ENCODE assay signal across 19 cellular contexts in the genomic region with DNA sequence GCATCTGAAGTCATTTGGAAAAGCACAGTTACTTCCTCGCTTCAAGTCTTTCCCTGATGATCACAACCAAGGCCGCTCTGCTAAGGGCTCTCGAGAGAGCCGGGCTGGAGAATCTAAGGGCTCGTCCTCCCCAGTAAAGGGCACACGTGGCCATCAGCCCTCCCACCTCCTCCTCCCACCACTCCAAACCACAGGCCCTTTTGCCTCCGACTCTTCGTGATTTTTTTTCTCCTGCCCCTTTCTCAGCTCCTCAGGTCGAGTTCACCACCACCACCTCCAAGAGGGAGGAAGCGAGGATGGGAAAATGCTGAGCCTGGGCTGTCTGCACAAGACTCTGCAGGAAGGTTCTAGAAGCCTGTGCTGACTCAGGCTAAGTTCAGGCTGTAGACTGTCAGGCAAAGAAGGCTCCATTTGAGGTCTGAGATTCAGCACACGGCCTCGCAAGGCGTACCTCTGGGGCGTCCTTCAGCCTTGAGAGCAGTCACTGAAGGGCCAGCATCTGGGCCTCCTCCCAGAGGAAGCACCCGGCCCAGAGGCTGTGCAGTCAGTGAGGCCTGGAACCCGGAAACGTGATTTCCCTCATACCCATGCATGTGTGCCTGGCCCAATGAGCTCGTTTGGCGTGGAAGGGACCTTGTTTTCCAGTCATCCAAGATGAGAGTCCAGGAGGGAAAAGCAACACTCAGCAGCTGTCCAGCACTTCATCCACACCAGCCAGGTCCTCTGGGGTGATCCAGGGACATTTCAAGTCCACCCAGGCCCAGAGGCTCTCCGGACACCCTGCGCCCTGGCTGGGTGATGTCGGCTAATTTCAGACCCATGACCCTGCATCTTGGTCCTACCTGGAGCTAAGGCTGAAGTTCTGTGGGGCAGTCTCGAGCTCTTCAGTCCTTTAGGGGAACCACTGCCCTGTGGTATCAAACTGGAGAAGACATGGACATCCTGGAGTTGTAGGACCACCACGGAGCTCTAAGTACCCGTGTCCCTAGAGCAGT.
DNase-seq lines count a peak whose midpoint lies in the region; ATAC-seq, FAIRE-seq and TF ChIP-seq lines count a peak whose summit lies in the region.
"Had no signal": no experiment of that assay in that cellular context is flagged by ENCODE, and none has a peak within 500 bp of the region (broad histone marks: within the 10 kb centered on the region; RNA-seq: fewer than 3 reads in every experiment).

No MANE protein-coding gene starts in this region.

- H3K27ac ChIP-seq in right lobe of liver (no peak overlapping the region), HepG2 (ENCODE audit: extremely low read length, insufficient read depth, low read length) (no peak overlapping the region), endodermal cell (ENCODE audit: low read depth, low read length) (no peak overlapping the region), PC-3 (ENCODE audit: low read length) (no peak overlapping the region)
- H3K27ac ChIP-seq: neutrophil, VCaP had no signal

- H2AFZ ChIP-seq in HepG2 (ENCODE audit: low read length) (no peak overlapping the region), PC-3 (ENCODE audit: low read length) (no peak overlapping the region)
- H2AFZ ChIP-seq: GM23338 had no signal

- no peaks in the 10 kb centered on the region for H3K27me3 ChIP-seq in right lobe of liver
- no peaks in the 10 kb centered on the region for H3K27me3 ChIP-seq in HepG2 (ENCODE audit: control insufficient read depth in 1 of 2, insufficient read depth in 2 of 2, low read length in 2 of 2)
- no peaks in the 10 kb centered on the region for H3K27me3 ChIP-seq in endodermal cell (ENCODE audit: control insufficient read depth, insufficient read depth, low read length, poor library complexity, severe bottlenecking)
- no peaks in the 10 kb centered on the region for H3K27me3 ChIP-seq in PC-3 (ENCODE audit: low read length)
- H3K27me3 ChIP-seq: neutrophil had no signal

- peaks cover 15% of the 10 kb centered on the region for H3K4me1 Mint-ChIP-seq in endodermal cell
- peaks cover 4% of the 10 kb centered on the region for H3K4me1 Mint-ChIP-seq in stimulated activated memory B cell treated with anti-CD40 and anti-IgM and Interleukin-4, amounts not matched to agents 10 μg/mL and 1 μg/mL and 100 μg/mL, for 72 hours
- H3K4me1 Mint-ChIP-seq: activated CD4-positive, alpha-beta memory T cell treated with anti-CD3 and anti-CD28 coated beads, Interleukin-2, amount 10 ng/mL, durations not matched to agents 7 days and 5 days had no signal

- H3K9ac ChIP-seq in HepG2 (ENCODE audit: insufficient read depth, low read depth, low read length) (no peak overlapping the region), endodermal cell (ENCODE audit: extremely low read depth, low read length, poor library complexity, severe bottlenecking) (no peak overlapping the region), PC-3 (ENCODE audit: low read length) (no peak overlapping the region)

- TF ChIP-seq EP300 in HepG2 (IDR thresholded peaks at IDR 0.05; ENCODE audit: low read depth in 2 of 2, low read length in 2 of 2): no peak
- no peak for TF ChIP-seq EP300 in HepG2 (CRISPR knock-in tag; IDR thresholded peaks at IDR 0.05; ENCODE audit: borderline replicate concordance)

- 77% methylated on average over 8 of the region's 25 CpGs for WGBS in right lobe of liver (ENCODE audit: insufficient coverage, low coverage, low lambda C conversion rate, missing lambda C conversion rate)
- 94% methylated on average over 13 of the region's 25 CpGs for WGBS in HepG2 (ENCODE audit: low lambda C conversion rate)
- 94 to 98% methylated on average over 18 to 25 of the region's 25 CpGs for WGBS in endodermal cell (ENCODE audit: insufficient coverage in 1 of 2, insufficient read length in 1 of 2), 2 experiments

- peaks cover 4% of the 10 kb centered on the region for H3K36me3 Mint-ChIP-seq in endodermal cell (ENCODE audit: low read depth)
- H3K36me3 Mint-ChIP-seq in stimulated activated memory B cell treated with anti-CD40 and anti-IgM and Interleukin-4, amounts not matched to agents 10 μg/mL and 1 μg/mL and 100 μg/mL, for 72 hours: peaks cover 5% of the 10 kb centered on the region
- H3K36me3 Mint-ChIP-seq: activated naive CD4-positive, alpha-beta T cell treated with anti-CD3 and anti-CD28 coated beads, Interleukin-2, amount 50 U/mL, for 72 hours had no signal

- DNase-seq in right lobe of liver (peak; percentile 16 to 36 (median 35)), HepG2 (ENCODE audit: low spot score) (no peak), endodermal cell (no peak), posterior vena cava (ENCODE audit: low spot score) (peak; percentile 51), PC-3 (no peak)
- no peak for DNase-seq in activated CD4-positive, alpha-beta T cell treated with anti-CD3 and anti-CD28 coated beads for 1 hour
- DNase-seq: activated CD4-positive, alpha-beta memory T cell treated with anti-CD3 and anti-CD28 coated beads, Interleukin-2, amount 10 ng/mL, durations not matched to agents 7 days and 5 days; activated T-cell treated with anti-CD3 and anti-CD28 coated beads, Interleukin-2, amount 50 U/mL, for 4 hours; MM.1S; NCI-H1694; NCI-H774; OCI-M1; substantia nigra; T-helper 2 cell had no signal

- H3K9me3 ChIP-seq in right lobe of liver (no peaks in the 10 kb centered on the region), HepG2 (ENCODE audit: low read length) (no peaks in the 10 kb centered on the region), endodermal cell (ENCODE audit: control insufficient read depth, low read length) (no peaks in the 10 kb centered on the region), PC-3 (ENCODE audit: low read length) (no peaks in the 10 kb centered on the region)
- H3K9me3 ChIP-seq: neutrophil had no signal

- H3K9me2 ChIP-seq in PC-3 (replicated peaks; ENCODE audit: low read length): no peaks in the 10 kb centered on the region

- BruUV-seq in HepG2 (replicated peaks; lab: Mats Ljungman, UMichigan) (no TSS peak), PC-3 (replicated peaks; lab: Mats Ljungman, UMichigan) (no TSS peak)

- FAIRE-seq in HepG2 (lab: Jason Lieb, UNC): no peak

- H3F3A ChIP-seq in PC-3 (ENCODE audit: low read length, unreplicated experiment): no peaks in the 10 kb centered on the region

- H3K4me3 Mint-ChIP-seq in endodermal cell: no peak overlapping the region
- H3K4me3 Mint-ChIP-seq in stimulated activated memory B cell treated with anti-CD40 and anti-IgM and Interleukin-4, amounts not matched to agents 10 μg/mL and 1 μg/mL and 100 μg/mL, for 72 hours: no peak overlapping the region
- H3K4me3 Mint-ChIP-seq: activated CD4-positive, alpha-beta memory T cell treated with anti-CD3 and anti-CD28 coated beads, Interleukin-2, amount 10 ng/mL, durations not matched to agents 7 days and 5 days; activated T-cell treated with anti-CD3 and anti-CD28 coated beads, Interleukin-2, amount 50 U/mL, for 4 hours; GM23338 had no signal

- H3K36me3 ChIP-seq in right lobe of liver (no peaks in the 10 kb centered on the region), HepG2 (replicated peaks in 1 of 2; ENCODE audit: control insufficient read depth in 1 of 2, insufficient read depth in 2 of 2, low read length in 2 of 2) (peaks cover 0 to 5% of the 10 kb centered on the region in 2 experiments; a peak in 1 of 5 replicates), endodermal cell (ENCODE audit: control insufficient read depth, insufficient read depth, low read length) (peaks cover 8% of the 10 kb centered on the region), PC-3 (ENCODE audit: low read depth, low read length) (no peaks in the 10 kb centered on the region)
- H3K36me3 ChIP-seq: neutrophil had no signal

- CTCF ChIA-PET in HepG2 (lab: Yijun Ruan, JAX; ENCODE audit: low intra/inter-chr PET ratio, low total read pairs) (no interaction called here), PC-3 (lab: Charles Lee) (no interaction called here)

- no peaks in the 10 kb centered on the region for H3K9me3 Mint-ChIP-seq in endodermal cell
- H3K9me3 Mint-ChIP-seq in stimulated activated memory B cell treated with anti-CD40 and anti-IgM and Interleukin-4, amounts not matched to agents 10 μg/mL and 1 μg/mL and 100 μg/mL, for 72 hours: no peaks in the 10 kb centered on the region
- H3K9me3 Mint-ChIP-seq: activated CD4-positive, alpha-beta memory T cell treated with anti-CD3 and anti-CD28 coated beads, Interleukin-2, amount 10 ng/mL, durations not matched to agents 7 days and 5 days; activated naive CD4-positive, alpha-beta T cell treated with anti-CD3 and anti-CD28 coated beads, Interleukin-2, amount 50 U/mL, for 72 hours; activated T-cell treated with anti-CD3 and anti-CD28 coated beads, Interleukin-2, amount 50 U/mL, for 4 hours; GM23338 had no signal

- TF ChIP-seq RAD21 in HepG2 (CRISPR knock-in tag; IDR thresholded peaks at IDR 0.05): no peak

- no peak for TF ChIP-seq CTCF in right lobe of liver (IDR thresholded peaks at IDR 0.05)
- no peak for TF ChIP-seq CTCF in HepG2 (CRISPR knock-in tag; IDR thresholded peaks at IDR 0.05)
- no peak for TF ChIP-seq CTCF in endodermal cell (conservative IDR thresholded peaks at IDR 0.05)
- no peak for TF ChIP-seq CTCF in PC-3 (conservative IDR thresholded peaks at IDR 0.05; ENCODE audit: low read depth, low read length)

- H4K20me1 ChIP-seq in HepG2 (ENCODE audit: insufficient read depth, low read length): no peaks in the 10 kb centered on the region
- no peaks in the 10 kb centered on the region for H4K20me1 ChIP-seq in PC-3 (ENCODE audit: low read length)

- no peak overlapping the region for H3K4me3 ChIP-seq in right lobe of liver
- H3K4me3 ChIP-seq in HepG2 (replicated peaks in 1 of 3; ENCODE audit: insufficient read depth in 1 of 3, low read depth in 2 of 3, low read length in 3 of 3): no peak overlapping the region
- no peak overlapping the region for H3K4me3 ChIP-seq in endodermal cell (ENCODE audit: low read length)
- H3K4me3 ChIP-seq in PC-3 (ENCODE audit: low read length): no peak overlapping the region
- H3K4me3 ChIP-seq: GM23338 had no signal

- TF ChIP-seq POLR2A in right lobe of liver (IDR thresholded peaks at IDR 0.05) (no peak), HepG2 (IDR thresholded peaks at IDR 0.05; ENCODE audit: insufficient read depth in 1 of 2, low read depth in 2 of 2, low read length in 2 of 2) (no peak)

- H3K4me2 ChIP-seq in HepG2 (ENCODE audit: low read depth, low read length): no peak overlapping the region
- no peak overlapping the region for H3K4me2 ChIP-seq in PC-3 (ENCODE audit: low read length)
- H3K4me2 ChIP-seq: GM23338 had no signal

- H3K4me1 ChIP-seq in right lobe of liver: no peaks in the 10 kb centered on the region
- H3K4me1 ChIP-seq in HepG2 (ENCODE audit: insufficient read depth, low read length): no peaks in the 10 kb centered on the region
- H3K4me1 ChIP-seq in endodermal cell (ENCODE audit: control insufficient read depth, insufficient read depth, low read length): peaks cover 8% of the 10 kb centered on the region
- no peaks in the 10 kb centered on the region for H3K4me1 ChIP-seq in PC-3 (ENCODE audit: insufficient read depth, low read length)

- POLR2A ChIA-PET in HepG2 (lab: Yijun Ruan, JAX) (no interaction called here), PC-3 (lab: Charles Lee; ENCODE audit: unreplicated experiment) (no interaction called here)

- intact Hi-C loops in right lobe of liver (cut with DNase I) (no loop called here), HepG2 (cut with micrococcal nuclease; ENCODE audit: unreplicated experiment) (no loop called here), posterior vena cava (cut with DNase I) (no loop called here), PC-3 (cut with micrococcal nuclease) (no loop called here)

- ATAC-seq in right lobe of liver (no peak), HepG2 (no peak), PC-3 (no peak)
- no peak for ATAC-seq in stimulated activated memory B cell treated with anti-CD40 and anti-IgM and Interleukin-4, amounts not matched to agents 10 μg/mL and 1 μg/mL and 100 μg/mL, for 72 hours
- ATAC-seq: activated naive CD4-positive, alpha-beta T cell treated with anti-CD3 and anti-CD28 coated beads, Interleukin-2, amount 50 U/mL, for 72 hours; activated T-cell treated with anti-CD3 and anti-CD28 coated beads, Interleukin-2, amount 50 U/mL, for 4 hours; GM23338 had no signal

- H3K79me2 ChIP-seq in HepG2 (ENCODE audit: insufficient read depth, low read length) (no peaks in the 10 kb centered on the region), PC-3 (ENCODE audit: low read length) (no peaks in the 10 kb centered on the region)

- H3K27me3 Mint-ChIP-seq in endodermal cell (ENCODE audit: insufficient read depth): no peaks in the 10 kb centered on the region
- H3K27me3 Mint-ChIP-seq in stimulated activated memory B cell treated with anti-CD40 and anti-IgM and Interleukin-4, amounts not matched to agents 10 μg/mL and 1 μg/mL and 100 μg/mL, for 72 hours: no peaks in the 10 kb centered on the region
- H3K27me3 Mint-ChIP-seq: activated CD4-positive, alpha-beta memory T cell treated with anti-CD3 and anti-CD28 coated beads, Interleukin-2, amount 10 ng/mL, durations not matched to agents 7 days and 5 days had no signal

- in situ Hi-C loops in HepG2 (cut with HindIII; ENCODE audit: extremely low pct_ligation_motif_present, low pct_unique_long_range_greater_than_20kb): no loop called here

- H3K27ac Mint-ChIP-seq in endodermal cell: peak overlapping the region; percentile 48
- no peak overlapping the region for H3K27ac Mint-ChIP-seq in stimulated activated memory B cell treated with anti-CD40 and anti-IgM and Interleukin-4, amounts not matched to agents 10 μg/mL and 1 μg/mL and 100 μg/mL, for 72 hours
- H3K27ac Mint-ChIP-seq: activated CD4-positive, alpha-beta memory T cell treated with anti-CD3 and anti-CD28 coated beads, Interleukin-2, amount 10 ng/mL, durations not matched to agents 7 days and 5 days; activated naive CD4-positive, alpha-beta T cell treated with anti-CD3 and anti-CD28 coated beads, Interleukin-2, amount 50 U/mL, for 72 hours; GM23338 had no signal

Comparison
In these comparisons a context has a peak if more than half of its experiments do, and no peak if none do; other contexts are left out.
1. DNase-seq: peak in right lobe of liver (3 of 3) and posterior vena cava (single experiment); none in HepG2 (single experiment), endodermal cell (single experiment), PC-3 (single experiment) and activated CD4-positive, alpha-beta T cell treated with anti-CD3 and anti-CD28 coated beads for 1 hour (single experiment).